20 cellular contexts compared by ENCODE assay signal in the genomic region with DNA sequence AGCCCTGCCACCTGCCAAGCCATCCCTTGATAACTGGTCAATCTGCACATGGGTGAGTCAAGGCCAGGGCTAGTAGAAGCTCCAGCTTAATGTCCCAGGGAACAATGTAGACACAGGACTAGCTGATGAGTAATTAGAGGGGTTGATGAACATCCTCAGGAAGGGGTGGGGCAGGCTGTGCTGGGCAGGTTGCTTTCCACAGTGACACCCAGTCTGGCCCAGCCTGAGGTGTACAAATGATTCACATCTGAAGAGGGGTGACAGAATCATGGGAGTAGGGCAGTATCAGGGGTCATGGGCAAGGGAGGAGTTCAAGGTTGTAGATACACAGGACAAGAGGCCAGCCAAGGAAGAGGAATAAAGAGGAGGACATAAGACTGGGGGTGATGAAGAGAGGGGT. TPM values are rescaled to one million over a fixed set of nuclear protein-coding genes. Genes with fewer than 3 reads are reported as not detected.
DNase-seq lines count a peak whose midpoint lies in the region; ATAC-seq and TF ChIP-seq lines count a peak whose summit lies in the region.
"Had no signal": no experiment of that assay in that cellular context is flagged by ENCODE, and none has a peak within 500 bp of the region (broad histone marks: within the 10 kb centered on the region; RNA-seq: fewer than 3 reads in every experiment).

No MANE protein-coding gene starts in this region.

- H3K4me3 Mint-ChIP-seq in activated T-helper 17 cell treated with anti-CD3 and anti-CD28 coated beads, Interleukin-2, amount 50 U/mL, for 72 hours: no peak overlapping the region
- H3K4me3 Mint-ChIP-seq: GM23338, neural crest cell had no signal

- H3K27me3 Mint-ChIP-seq in activated T-helper 17 cell treated with anti-CD3 and anti-CD28 coated beads, Interleukin-2, amount 50 U/mL, for 72 hours: peaks cover 8% of the 10 kb centered on the region

- no peaks in the 10 kb centered on the region for H3K9me3 ChIP-seq in lower lobe of right lung
- H3K9me3 ChIP-seq: colonic mucosa, right atrium auricular region, tibial nerve had no signal

- peaks cover 6% of the 10 kb centered on the region for H3K4me1 ChIP-seq in lower lobe of right lung
- H3K4me1 ChIP-seq: colonic mucosa had no signal

- H3K27ac Mint-ChIP-seq in activated T-helper 17 cell treated with anti-CD3 and anti-CD28 coated beads, Interleukin-2, amount 50 U/mL, for 72 hours: no peak overlapping the region
- H3K27ac Mint-ChIP-seq: GM23338 had no signal

- no peaks in the 10 kb centered on the region for H3K9me3 Mint-ChIP-seq in activated T-helper 17 cell treated with anti-CD3 and anti-CD28 coated beads, Interleukin-2, amount 50 U/mL, for 72 hours
- H3K9me3 Mint-ChIP-seq: CD4-positive, alpha-beta memory T cell; GM23338; neural crest cell had no signal

- DNase-seq in activated CD4-positive, alpha-beta T cell treated with anti-CD3 and anti-CD28 coated beads for 1 hour: peak; percentile 24
- DNase-seq in activated CD4-positive, alpha-beta T cell treated with anti-CD3 and anti-CD28 coated beads, Interleukin-2, amount 50 U/mL, for 48 hours: no peak
- peak; percentile 87 for DNase-seq in HPDE6-E6E7 (ENCODE audit: extremely low spot score)
- DNase-seq in lower lobe of right lung: no peak
- no peak for DNase-seq in retina
- DNase-seq in NCI-H2081 treated with DMSO at 0.1 percent for 48 hours (lab: John Stamatoyannopoulos, UW): no peak
- DNase-seq in NOMO-1 treated with DMSO at 0.1 percent for 48 hours (lab: John Stamatoyannopoulos, UW; ENCODE audit: unreplicated experiment): no peak
- DNase-seq: anterior cingulate cortex, colonic mucosa, mesenchymal stem cell, NCI-H1436, NCI-H446 had no signal

- peak; percentile 74 for ATAC-seq in activated T-helper 17 cell treated with anti-CD3 and anti-CD28 coated beads, Interleukin-2, amount 50 U/mL, for 72 hours (replicated peaks)
- peak; percentile 19 to 27 for ATAC-seq in lower lobe of right lung
- ATAC-seq: GM23338 had no signal

- no peaks in the 10 kb centered on the region for H3K36me3 Mint-ChIP-seq in activated T-helper 17 cell treated with anti-CD3 and anti-CD28 coated beads, Interleukin-2, amount 50 U/mL, for 72 hours (ENCODE audit: low read depth)
- H3K36me3 Mint-ChIP-seq: CD4-positive, alpha-beta memory T cell had no signal

- peaks cover 21% of the 10 kb centered on the region for H3K27me3 ChIP-seq in lower lobe of right lung (ENCODE audit: low read depth)
- H3K27me3 ChIP-seq: right atrium auricular region had no signal

- intact Hi-C loops in lower lobe of right lung (cut with DNase I): no loop called here

- TF ChIP-seq CTCF in lower lobe of right lung (IDR thresholded peaks at IDR 0.05): no peak

- no peak overlapping the region for H3K4me3 ChIP-seq in lower lobe of right lung
- H3K4me3 ChIP-seq: colonic mucosa, GM23338, right atrium auricular region, tibial nerve had no signal

- no peak overlapping the region for H3K27ac ChIP-seq in lower lobe of right lung
- H3K27ac ChIP-seq: colonic mucosa, right atrium auricular region, tibial nerve had no signal

- peaks cover 19% of the 10 kb centered on the region for H3K4me1 Mint-ChIP-seq in activated T-helper 17 cell treated with anti-CD3 and anti-CD28 coated beads, Interleukin-2, amount 50 U/mL, for 72 hours

- H3K36me3 ChIP-seq in lower lobe of right lung: no peaks in the 10 kb centered on the region
- H3K36me3 ChIP-seq: colonic mucosa, right atrium auricular region, tibial nerve had no signal

RNA-seq across cellular contexts. Expression of gene LPAR3, which starts 4.3 kb away (rescaled TPM):
- 1 to 10 TPM in 1 of 2 donors, not detected in 1; 1.1 TPM for total RNA-seq in activated T-helper 17 cell treated with anti-CD3 and anti-CD28 coated beads, Interleukin-2, amount 50 U/mL, for 72 hours
- 5.7 TPM for total RNA-seq in lower lobe of right lung
- total RNA-seq: endothelial cell of umbilical vein, LHCN-M2 had no signal

Comparison
In these comparisons a context has a peak if more than half of its experiments do, and no peak if none do; other contexts are left out.
1. DNase-seq: peak in activated CD4-positive, alpha-beta T cell treated with anti-CD3 and anti-CD28 coated beads for 1 hour (single experiment) and HPDE6-E6E7 (single experiment); none in activated CD4-positive, alpha-beta T cell treated with anti-CD3 and anti-CD28 coated beads, Interleukin-2, amount 50 U/mL, for 48 hours (0 of 2), lower lobe of right lung (single experiment), retina (single experiment), NCI-H2081 treated with DMSO at 0.1 percent for 48 hours (single experiment) and NOMO-1 treated with DMSO at 0.1 percent for 48 hours (single experiment).